Comparison of ENCODE assay signal across 12 cellular contexts in genomic region chr7:21943436-21943835, GRCh38. TPM values are rescaled to one million over a fixed set of nuclear protein-coding genes. Genes with fewer than 3 reads are reported as not detected.
DNase-seq lines count a peak whose midpoint lies in the region; ATAC-seq and TF ChIP-seq lines count a peak whose summit lies in the region.
"Had no signal": no experiment of that assay in that cellular context is flagged by ENCODE, and none has a peak within 500 bp of the region (broad histone marks: within the 10 kb centered on the region; RNA-seq: fewer than 3 reads in every experiment).

No MANE protein-coding gene starts in this region.

- peak overlapping the region; percentile 60 for H3K27ac Mint-ChIP-seq in activated CD4-positive, alpha-beta T cell treated with anti-CD3 and anti-CD28 coated beads, Interleukin-2, amount 10 ng/mL, durations not matched to agents 24 days and 14 days
- no peak overlapping the region for H3K27ac Mint-ChIP-seq in activated naive CD8-positive, alpha-beta T cell treated with anti-CD3 and anti-CD28 coated beads, Interleukin-2, amount 50 U/mL, for 24 hours
- H3K27ac Mint-ChIP-seq in neural progenitor cell (no peak overlapping the region), immature natural killer cell (no peak overlapping the region)

- H3K9ac ChIP-seq in KMS-11 (no peak overlapping the region), neural progenitor cell (no peak overlapping the region)

- H3K27me3 ChIP-seq in KMS-11 (ENCODE audit: insufficient read depth, low read depth) (no peaks in the 10 kb centered on the region), neural progenitor cell (peaks cover 18% of the 10 kb centered on the region)

- H3K36me3 Mint-ChIP-seq in activated CD4-positive, alpha-beta T cell treated with anti-CD3 and anti-CD28 coated beads, Interleukin-2, amount 10 ng/mL, durations not matched to agents 24 days and 14 days (ENCODE audit: low read depth) = peaks cover 33% of the 10 kb centered on the region
- H3K36me3 Mint-ChIP-seq in activated naive CD8-positive, alpha-beta T cell treated with anti-CD3 and anti-CD28 coated beads, Interleukin-2, amount 50 U/mL, for 24 hours (ENCODE audit: low read depth) = peaks cover 20% of the 10 kb centered on the region
- peaks cover 13% of the 10 kb centered on the region for H3K36me3 Mint-ChIP-seq in neural progenitor cell
- no peaks in the 10 kb centered on the region for H3K36me3 Mint-ChIP-seq in immature natural killer cell

- no peaks in the 10 kb centered on the region; the same call in 1 of the 2 replicates for H3K36me3 ChIP-seq in KMS-11 (ENCODE audit: insufficient read depth)
- H3K36me3 ChIP-seq in neural progenitor cell = no peaks in the 10 kb centered on the region
- H3K36me3 ChIP-seq: thoracic aorta had no signal

- peaks cover 42% of the 10 kb centered on the region; the same call in 1 of the 2 replicates for H3K79me2 ChIP-seq in KMS-11 (ENCODE audit: insufficient read depth, low read depth)
- H3K79me2 ChIP-seq in neural progenitor cell (ENCODE audit: low read depth) = peaks cover 36% of the 10 kb centered on the region

- H3K4me1 Mint-ChIP-seq in activated CD4-positive, alpha-beta T cell treated with anti-CD3 and anti-CD28 coated beads, Interleukin-2, amount 10 ng/mL, durations not matched to agents 24 days and 14 days = peaks cover 74% of the 10 kb centered on the region
- H3K4me1 Mint-ChIP-seq in activated naive CD8-positive, alpha-beta T cell treated with anti-CD3 and anti-CD28 coated beads, Interleukin-2, amount 50 U/mL, for 24 hours = peaks cover 82% of the 10 kb centered on the region
- H3K4me1 Mint-ChIP-seq in neural progenitor cell (peaks cover 44% of the 10 kb centered on the region), immature natural killer cell (peaks cover 9% of the 10 kb centered on the region in 2 donors)

- H3K9me3 Mint-ChIP-seq in activated CD4-positive, alpha-beta T cell treated with anti-CD3 and anti-CD28 coated beads, Interleukin-2, amount 10 ng/mL, durations not matched to agents 24 days and 14 days = no peaks in the 10 kb centered on the region
- H3K9me3 Mint-ChIP-seq in activated naive CD8-positive, alpha-beta T cell treated with anti-CD3 and anti-CD28 coated beads, Interleukin-2, amount 50 U/mL, for 24 hours = no peaks in the 10 kb centered on the region
- H3K9me3 Mint-ChIP-seq in neural progenitor cell = peaks cover 3% of the 10 kb centered on the region
- H3K9me3 Mint-ChIP-seq in immature natural killer cell = no peaks in the 10 kb centered on the region

- no peak for TF ChIP-seq CTCF in KMS-11 (conservative IDR thresholded peaks at IDR 0.05; ENCODE audit: low read depth, low read length)
- TF ChIP-seq CTCF in neural progenitor cell (IDR thresholded peaks at IDR 0.05) = no peak

- H3K4me2 ChIP-seq in KMS-11 (peak overlapping the region; percentile 55; the same call in 1 of the 2 replicates), neural progenitor cell (peak overlapping the region; percentile 10)

- intact Hi-C loops in activated CD4-positive, alpha-beta T cell treated with anti-CD3 and anti-CD28 coated beads, Interleukin-2, amount 10 ng/mL, durations not matched to agents 24 days and 14 days (cut with micrococcal nuclease) = loop anchor here (10.0 kb wide), 2 partner anchors 731 to 1651 kb away; partner anchors contain the start of gene CCDC126

- DNase-seq in activated CD4-positive, alpha-beta T cell treated with anti-CD3 and anti-CD28 coated beads, Interleukin-2, amount 10 ng/mL, durations not matched to agents 24 days and 14 days = no peak
- DNase-seq in activated CD4-positive, alpha-beta T cell treated with anti-CD3 and anti-CD28 coated beads, Interleukin-2, amount 50 U/mL, for 48 hours = no peak
- no peak for DNase-seq in activated naive CD8-positive, alpha-beta T cell treated with anti-CD3 and anti-CD28 coated beads, Interleukin-2, amount 50 U/mL, for 24 hours
- DNase-seq in neural progenitor cell (ENCODE audit: low spot score) = no peak
- DNase-seq in GF-D8 (lab: John Stamatoyannopoulos, UW) = no peak
- no peak for DNase-seq in immature natural killer cell
- no peak for DNase-seq in NOMO-1 treated with dmso at 0.1 percent for 144 hours (lab: John Stamatoyannopoulos, UW; ENCODE audit: unreplicated experiment)
- DNase-seq: activated CD4-positive, alpha-beta T cell treated with anti-CD3 and anti-CD28 coated beads for 48 hours; NCI-H510A treated with DMSO at 0.1 percent for 48 hours had no signal

- ATAC-seq in activated naive CD8-positive, alpha-beta T cell treated with anti-CD3 and anti-CD28 coated beads, Interleukin-2, amount 50 U/mL, for 24 hours = no peak
- ATAC-seq: SK-N-SH treated with all-trans-retinoic acid at 6 μM for 48 hours had no signal

- H3F3A ChIP-seq in neural progenitor cell (ENCODE audit: low read depth) = peaks cover 22% of the 10 kb centered on the region

- H2AFZ ChIP-seq in KMS-11 (ENCODE audit: low read depth) (no peak overlapping the region), neural progenitor cell (replicated peaks) (no peak overlapping the region)

- peaks cover 2% of the 10 kb centered on the region for H3K27me3 Mint-ChIP-seq in activated CD4-positive, alpha-beta T cell treated with anti-CD3 and anti-CD28 coated beads, Interleukin-2, amount 10 ng/mL, durations not matched to agents 24 days and 14 days
- peaks cover 6% of the 10 kb centered on the region for H3K27me3 Mint-ChIP-seq in activated naive CD8-positive, alpha-beta T cell treated with anti-CD3 and anti-CD28 coated beads, Interleukin-2, amount 50 U/mL, for 24 hours
- H3K27me3 Mint-ChIP-seq in neural progenitor cell (ENCODE audit: insufficient read depth, low read depth) (no peaks in the 10 kb centered on the region), immature natural killer cell (ENCODE audit: low read depth in 3 of 3) (peaks cover 0 to 9% (median 0%) of the 10 kb centered on the region in 3 donors)

- peak overlapping the region; percentile 96 for H3K4me3 Mint-ChIP-seq in activated CD4-positive, alpha-beta T cell treated with anti-CD3 and anti-CD28 coated beads, Interleukin-2, amount 10 ng/mL, durations not matched to agents 24 days and 14 days
- H3K4me3 Mint-ChIP-seq in activated naive CD8-positive, alpha-beta T cell treated with anti-CD3 and anti-CD28 coated beads, Interleukin-2, amount 50 U/mL, for 24 hours = peak overlapping the region; percentile 89
- H3K4me3 Mint-ChIP-seq in neural progenitor cell = peak overlapping the region; percentile 52
- H3K4me3 Mint-ChIP-seq in immature natural killer cell = no peak overlapping the region

- H3K9me3 ChIP-seq in neural progenitor cell (ENCODE audit: low read depth) = no peaks in the 10 kb centered on the region
- H3K9me3 ChIP-seq: thoracic aorta had no signal

- H4K20me1 ChIP-seq in KMS-11 (ENCODE audit: insufficient read depth) = 0 out of 2 replicates have a peak, but pooled peaks cover 2% of the 10 kb centered on the region
- no peaks in the 10 kb centered on the region for H4K20me1 ChIP-seq in neural progenitor cell (ENCODE audit: low read depth)

- H3K4me1 ChIP-seq in KMS-11 (ENCODE audit: low read depth, poor library complexity, severe bottlenecking) (peaks cover 52% of the 10 kb centered on the region), neural progenitor cell (peaks cover 22% of the 10 kb centered on the region)

- H3K4me3 ChIP-seq in KMS-11 (IDR thresholded peaks at IDR 0.05; ENCODE audit: insufficient read depth, low read depth, low read length) (no peak overlapping the region), neural progenitor cell (no peak overlapping the region)
- H3K4me3 ChIP-seq: thoracic aorta had no signal

- H3K27ac ChIP-seq in KMS-11 (no peak overlapping the region), neural progenitor cell (no peak overlapping the region)
- H3K27ac ChIP-seq: thoracic aorta had no signal

RNA-seq across cellular contexts. Expression of gene CDCA7L, which starts 2.3 kb away (rescaled TPM):
- total RNA-seq in activated CD4-positive, alpha-beta T cell treated with anti-CD3 and anti-CD28 coated beads, Interleukin-2, amount 10 ng/mL, durations not matched to agents 24 days and 14 days = 111 and 114 TPM in 2 replicates
- total RNA-seq in neural progenitor cell (ENCODE audit: low replicate concordance) = 39.9 and 49.2 TPM in 2 replicates
- 1 to 10 TPM; 4.3 to 6.3 (median 4.6) TPM for polyA plus RNA-seq in immature natural killer cell

Comparison
In these comparisons a context has a peak if more than half of its experiments do, and no peak if none do; other contexts are left out.
1. H3K4me3 Mint-ChIP-seq: peak in activated CD4-positive, alpha-beta T cell treated with anti-CD3 and anti-CD28 coated beads, Interleukin-2, amount 10 ng/mL, durations not matched to agents 24 days and 14 days (single experiment), activated naive CD8-positive, alpha-beta T cell treated with anti-CD3 and anti-CD28 coated beads, Interleukin-2, amount 50 U/mL, for 24 hours (single experiment) and neural progenitor cell (single experiment); none in immature natural killer cell (0 of 5).